1 cellular context compared by ENCODE assay signal in the genomic region with DNA sequence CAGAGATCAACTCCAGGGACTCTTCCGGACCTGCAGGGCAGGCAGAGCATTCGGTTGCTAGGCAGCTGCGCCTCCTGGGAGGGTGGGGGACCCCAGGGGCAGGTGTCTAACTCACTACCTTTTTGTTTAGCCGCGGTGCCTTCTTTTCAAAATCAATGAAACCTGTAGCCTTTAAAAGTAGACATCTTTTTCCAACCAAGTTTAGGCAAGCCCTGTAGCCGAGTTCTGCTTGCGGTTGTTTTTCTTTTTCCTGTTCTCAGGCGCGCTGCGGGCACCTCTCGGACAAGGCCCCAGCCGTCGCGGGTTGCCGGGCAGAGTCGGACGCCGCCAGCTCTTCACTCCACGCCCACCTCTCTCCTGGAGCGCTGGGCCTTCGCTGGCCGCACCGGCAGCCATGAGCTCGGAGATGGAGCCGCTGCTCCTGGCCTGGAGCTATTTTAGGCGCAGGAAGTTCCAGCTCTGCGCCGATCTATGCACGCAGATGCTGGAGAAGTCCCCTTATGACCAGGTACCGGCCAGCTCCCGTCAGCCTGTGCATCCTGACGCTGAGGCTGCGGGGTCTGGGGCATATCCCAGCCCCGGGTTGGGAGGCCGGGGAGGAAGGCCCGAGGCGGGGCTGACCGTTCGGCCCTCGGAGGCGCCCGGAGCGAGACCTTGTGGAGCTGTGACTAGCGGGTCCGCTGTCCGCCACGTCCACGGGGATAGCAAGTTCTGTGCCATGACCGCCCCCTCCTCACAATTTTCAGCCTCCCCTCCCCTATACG.
A peak's percentile ranks its signal among the peaks of the same experiment; 100 is the strongest.
TF ChIP-seq lines count a peak whose summit lies in the region.

A gene (plus strand): TSS at position 338 of the 764 bp plus-strand sequence. CDS start 57 bp downstream, at position 395.

TF ChIP-seq in HepG2, 621 proteins besides CTCF, POLR2A, EP300 and RAD21 (continued from another document):
- TF ChIP-seq GLI4 (CRISPR knock-in tag; IDR thresholded peaks at IDR 0.05; ENCODE audit: borderline replicate concordance) (peak; percentile 79; the same call in 1 of the 2 replicates), DR1 (CRISPR knock-in tag; IDR thresholded peaks at IDR 0.05) (peak; percentile 84), SP140L (CRISPR knock-in tag; IDR thresholded peaks at IDR 0.05; ENCODE audit: borderline replicate concordance) (peak; percentile 52; the same call in 1 of the 2 replicates), ZNF563 (CRISPR knock-in tag; IDR thresholded peaks at IDR 0.05) (peak; percentile 75; the same call in 1 of the 2 replicates), SRY (CRISPR knock-in tag; IDR thresholded peaks at IDR 0.05) (peak; percentile 66; the same call in 1 of the 2 replicates), POLR2G (IDR thresholded peaks at IDR 0.05; ENCODE audit: low read depth, low read length) (peak; percentile 96), ZBTB42 (CRISPR knock-in tag; IDR thresholded peaks at IDR 0.05) (no peak), ZNF816 (CRISPR knock-in tag; IDR thresholded peaks at IDR 0.05; ENCODE audit: borderline replicate concordance) (peak; percentile 26; the same call in 1 of the 2 replicates), HNF4G (IDR thresholded peaks at IDR 0.05; ENCODE audit: borderline replicate concordance, low read depth, low read length) (no peak), HNF4G (CRISPR knock-in tag; IDR thresholded peaks at IDR 0.05; ENCODE audit: borderline replicate concordance, low read depth) (no peak), GATAD2A (CRISPR knock-in tag; IDR thresholded peaks at IDR 0.05) (no peak; the same call in 1 of the 2 replicates), ZNF484 (CRISPR knock-in tag; IDR thresholded peaks at IDR 0.05; ENCODE audit: borderline replicate concordance, low read depth) (no peak), ATRX (CRISPR knock-in tag; IDR thresholded peaks at IDR 0.05; ENCODE audit: borderline replicate concordance) (no peak), RBFOX2 (IDR thresholded peaks at IDR 0.05; ENCODE audit: low read depth, low read length) (peak; percentile 89), PHF20 (CRISPR knock-in tag; IDR thresholded peaks at IDR 0.05) (peak; percentile 67), MEIS2 (CRISPR knock-in tag; IDR thresholded peaks at IDR 0.05) (0 out of 2 replicates have a peak, but pooled peaks have one; percentile 69), ZNF367 (CRISPR knock-in tag; IDR thresholded peaks at IDR 0.05; ENCODE audit: borderline replicate concordance) (no peak), NCOA2 (CRISPR knock-in tag; IDR thresholded peaks at IDR 0.05) (0 out of 2 replicates have a peak, but pooled peaks have one; percentile 13), MAFK (conservative IDR thresholded peaks at IDR 0.05 in 1 of 2, IDR thresholded peaks at IDR 0.05 in 1 of 2; ENCODE audit: low read length in 2 of 2) (no peak), ZNF878 (CRISPR knock-in tag; IDR thresholded peaks at IDR 0.05) (peak; percentile 73), ZMAT3 (CRISPR knock-in tag; conservative IDR thresholded peaks at IDR 0.05) (no peak), DNMT1 (CRISPR knock-in tag; IDR thresholded peaks at IDR 0.05) (0 out of 2 replicates have a peak, but pooled peaks have one; percentile 61), HOXA3 (CRISPR knock-in tag; IDR thresholded peaks at IDR 0.05) (peak; percentile 57; the same call in 1 of the 2 replicates), RORA (CRISPR knock-in tag; IDR thresholded peaks at IDR 0.05) (no peak), KDM5B (CRISPR knock-in tag; IDR thresholded peaks at IDR 0.05; ENCODE audit: borderline replicate concordance) (peak; percentile 93; the same call in 1 of the 2 replicates), MXI1 (IDR thresholded peaks at IDR 0.05; ENCODE audit: borderline replicate concordance, low read depth, low read length) (peak; percentile 49; the same call in 1 of the 3 replicates), ZNF605 (CRISPR knock-in tag; IDR thresholded peaks at IDR 0.05) (peak; percentile 80), ZC3H13 (CRISPR knock-in tag; IDR thresholded peaks at IDR 0.05) (no peak), ZNF292 (CRISPR knock-in tag; IDR thresholded peaks at IDR 0.05; ENCODE audit: borderline replicate concordance, low read depth) (peak; percentile 18), TAF1 (CRISPR knock-in tag; IDR thresholded peaks at IDR 0.05) (peak; percentile 92), NBN (conservative IDR thresholded peaks at IDR 0.05) (no peak), ZNF33A (CRISPR knock-in tag; IDR thresholded peaks at IDR 0.05; ENCODE audit: borderline replicate concordance) (peak; percentile 80; the same call in 1 of the 2 replicates)
- TF ChIP-seq, protein P1, sequence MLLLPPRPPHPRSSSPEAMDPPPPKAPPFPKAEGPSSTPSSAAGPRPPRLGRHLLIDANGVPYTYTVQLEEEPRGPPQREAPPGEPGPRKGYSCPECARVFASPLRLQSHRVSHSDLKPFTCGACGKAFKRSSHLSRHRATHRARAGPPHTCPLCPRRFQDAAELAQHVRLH (CRISPR knock-in tag; IDR thresholded peaks at IDR 0.05; ENCODE audit: borderline replicate concordance, low read depth): no peak
- TF ChIP-seq, protein P2, sequence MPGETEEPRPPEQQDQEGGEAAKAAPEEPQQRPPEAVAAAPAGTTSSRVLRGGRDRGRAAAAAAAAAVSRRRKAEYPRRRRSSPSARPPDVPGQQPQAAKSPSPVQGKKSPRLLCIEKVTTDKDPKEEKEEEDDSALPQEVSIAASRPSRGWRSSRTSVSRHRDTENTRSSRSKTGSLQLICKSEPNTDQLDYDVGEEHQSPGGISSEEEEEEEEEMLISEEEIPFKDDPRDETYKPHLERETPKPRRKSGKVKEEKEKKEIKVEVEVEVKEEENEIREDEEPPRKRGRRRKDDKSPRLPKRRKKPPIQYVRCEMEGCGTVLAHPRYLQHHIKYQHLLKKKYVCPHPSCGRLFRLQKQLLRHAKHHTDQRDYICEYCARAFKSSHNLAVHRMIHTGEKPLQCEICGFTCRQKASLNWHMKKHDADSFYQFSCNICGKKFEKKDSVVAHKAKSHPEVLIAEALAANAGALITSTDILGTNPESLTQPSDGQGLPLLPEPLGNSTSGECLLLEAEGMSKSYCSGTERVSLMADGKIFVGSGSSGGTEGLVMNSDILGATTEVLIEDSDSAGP (CRISPR knock-in tag; IDR thresholded peaks at IDR 0.05; ENCODE audit: borderline replicate concordance): peak; percentile 88; the same call in 1 of the 2 replicates
- TF ChIP-seq, protein P3, sequence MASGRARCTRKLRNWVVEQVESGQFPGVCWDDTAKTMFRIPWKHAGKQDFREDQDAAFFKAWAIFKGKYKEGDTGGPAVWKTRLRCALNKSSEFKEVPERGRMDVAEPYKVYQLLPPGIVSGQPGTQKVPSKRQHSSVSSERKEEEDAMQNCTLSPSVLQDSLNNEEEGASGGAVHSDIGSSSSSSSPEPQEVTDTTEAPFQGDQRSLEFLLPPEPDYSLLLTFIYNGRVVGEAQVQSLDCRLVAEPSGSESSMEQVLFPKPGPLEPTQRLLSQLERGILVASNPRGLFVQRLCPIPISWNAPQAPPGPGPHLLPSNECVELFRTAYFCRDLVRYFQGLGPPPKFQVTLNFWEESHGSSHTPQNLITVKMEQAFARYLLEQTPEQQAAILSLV (CRISPR knock-in tag; IDR thresholded peaks at IDR 0.05; ENCODE audit: borderline replicate concordance): peak; percentile 84; the same call in 1 of the 2 replicates
- TF ChIP-seq, protein P4, sequence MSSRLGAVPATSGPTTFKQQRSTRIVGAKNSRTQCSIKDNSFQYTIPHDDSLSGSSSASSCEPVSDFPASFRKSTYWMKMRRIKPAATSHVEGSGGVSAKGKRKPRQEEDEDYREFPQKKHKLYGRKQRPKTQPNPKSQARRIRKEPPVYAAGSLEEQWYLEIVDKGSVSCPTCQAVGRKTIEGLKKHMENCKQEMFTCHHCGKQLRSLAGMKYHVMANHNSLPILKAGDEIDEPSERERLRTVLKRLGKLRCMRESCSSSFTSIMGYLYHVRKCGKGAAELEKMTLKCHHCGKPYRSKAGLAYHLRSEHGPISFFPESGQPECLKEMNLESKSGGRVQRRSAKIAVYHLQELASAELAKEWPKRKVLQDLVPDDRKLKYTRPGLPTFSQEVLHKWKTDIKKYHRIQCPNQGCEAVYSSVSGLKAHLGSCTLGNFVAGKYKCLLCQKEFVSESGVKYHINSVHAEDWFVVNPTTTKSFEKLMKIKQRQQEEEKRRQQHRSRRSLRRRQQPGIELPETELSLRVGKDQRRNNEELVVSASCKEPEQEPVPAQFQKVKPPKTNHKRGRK (CRISPR knock-in tag; IDR thresholded peaks at IDR 0.05): no peak
- TF ChIP-seq, protein P5, sequence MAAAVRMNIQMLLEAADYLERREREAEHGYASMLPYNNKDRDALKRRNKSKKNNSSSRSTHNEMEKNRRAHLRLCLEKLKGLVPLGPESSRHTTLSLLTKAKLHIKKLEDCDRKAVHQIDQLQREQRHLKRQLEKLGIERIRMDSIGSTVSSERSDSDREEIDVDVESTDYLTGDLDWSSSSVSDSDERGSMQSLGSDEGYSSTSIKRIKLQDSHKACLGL (CRISPR knock-in tag; IDR thresholded peaks at IDR 0.05): peak; percentile 87
- TF ChIP-seq, protein P6, sequence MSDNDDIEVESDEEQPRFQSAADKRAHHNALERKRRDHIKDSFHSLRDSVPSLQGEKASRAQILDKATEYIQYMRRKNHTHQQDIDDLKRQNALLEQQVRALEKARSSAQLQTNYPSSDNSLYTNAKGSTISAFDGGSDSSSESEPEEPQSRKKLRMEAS (IDR thresholded peaks at IDR 0.05): peak; percentile 85
- TF ChIP-seq, protein P7, sequence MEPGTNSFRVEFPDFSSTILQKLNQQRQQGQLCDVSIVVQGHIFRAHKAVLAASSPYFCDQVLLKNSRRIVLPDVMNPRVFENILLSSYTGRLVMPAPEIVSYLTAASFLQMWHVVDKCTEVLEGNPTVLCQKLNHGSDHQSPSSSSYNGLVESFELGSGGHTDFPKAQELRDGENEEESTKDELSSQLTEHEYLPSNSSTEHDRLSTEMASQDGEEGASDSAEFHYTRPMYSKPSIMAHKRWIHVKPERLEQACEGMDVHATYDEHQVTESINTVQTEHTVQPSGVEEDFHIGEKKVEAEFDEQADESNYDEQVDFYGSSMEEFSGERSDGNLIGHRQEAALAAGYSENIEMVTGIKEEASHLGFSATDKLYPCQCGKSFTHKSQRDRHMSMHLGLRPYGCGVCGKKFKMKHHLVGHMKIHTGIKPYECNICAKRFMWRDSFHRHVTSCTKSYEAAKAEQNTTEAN (CRISPR knock-in tag; conservative IDR thresholded peaks at IDR 0.05): no peak
- TF ChIP-seq, protein P8, sequence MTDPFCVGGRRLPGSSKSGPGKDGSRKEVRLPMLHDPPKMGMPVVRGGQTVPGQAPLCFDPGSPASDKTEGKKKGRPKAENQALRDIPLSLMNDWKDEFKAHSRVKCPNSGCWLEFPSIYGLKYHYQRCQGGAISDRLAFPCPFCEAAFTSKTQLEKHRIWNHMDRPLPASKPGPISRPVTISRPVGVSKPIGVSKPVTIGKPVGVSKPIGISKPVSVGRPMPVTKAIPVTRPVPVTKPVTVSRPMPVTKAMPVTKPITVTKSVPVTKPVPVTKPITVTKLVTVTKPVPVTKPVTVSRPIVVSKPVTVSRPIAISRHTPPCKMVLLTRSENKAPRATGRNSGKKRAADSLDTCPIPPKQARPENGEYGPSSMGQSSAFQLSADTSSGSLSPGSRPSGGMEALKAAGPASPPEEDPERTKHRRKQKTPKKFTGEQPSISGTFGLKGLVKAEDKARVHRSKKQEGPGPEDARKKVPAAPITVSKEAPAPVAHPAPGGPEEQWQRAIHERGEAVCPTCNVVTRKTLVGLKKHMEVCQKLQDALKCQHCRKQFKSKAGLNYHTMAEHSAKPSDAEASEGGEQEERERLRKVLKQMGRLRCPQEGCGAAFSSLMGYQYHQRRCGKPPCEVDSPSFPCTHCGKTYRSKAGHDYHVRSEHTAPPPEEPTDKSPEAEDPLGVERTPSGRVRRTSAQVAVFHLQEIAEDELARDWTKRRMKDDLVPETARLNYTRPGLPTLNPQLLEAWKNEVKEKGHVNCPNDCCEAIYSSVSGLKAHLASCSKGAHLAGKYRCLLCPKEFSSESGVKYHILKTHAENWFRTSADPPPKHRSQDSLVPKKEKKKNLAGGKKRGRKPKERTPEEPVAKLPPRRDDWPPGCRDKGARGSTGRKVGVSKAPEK (CRISPR knock-in tag; IDR thresholded peaks at IDR 0.05; ENCODE audit: borderline replicate concordance): no peak; the same call in 1 of the 2 replicates
- TF ChIP-seq, protein P9, sequence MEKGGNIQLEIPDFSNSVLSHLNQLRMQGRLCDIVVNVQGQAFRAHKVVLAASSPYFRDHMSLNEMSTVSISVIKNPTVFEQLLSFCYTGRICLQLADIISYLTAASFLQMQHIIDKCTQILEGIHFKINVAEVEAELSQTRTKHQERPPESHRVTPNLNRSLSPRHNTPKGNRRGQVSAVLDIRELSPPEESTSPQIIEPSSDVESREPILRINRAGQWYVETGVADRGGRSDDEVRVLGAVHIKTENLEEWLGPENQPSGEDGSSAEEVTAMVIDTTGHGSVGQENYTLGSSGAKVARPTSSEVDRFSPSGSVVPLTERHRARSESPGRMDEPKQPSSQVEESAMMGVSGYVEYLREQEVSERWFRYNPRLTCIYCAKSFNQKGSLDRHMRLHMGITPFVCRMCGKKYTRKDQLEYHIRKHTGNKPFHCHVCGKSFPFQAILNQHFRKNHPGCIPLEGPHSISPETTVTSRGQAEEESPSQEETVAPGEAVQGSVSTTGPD (CRISPR knock-in tag; IDR thresholded peaks at IDR 0.05): 0 out of 2 replicates have a peak, but pooled peaks have one; percentile 25
